Comparison of ENCODE assay signal across 1 cellular context in the genomic region with DNA sequence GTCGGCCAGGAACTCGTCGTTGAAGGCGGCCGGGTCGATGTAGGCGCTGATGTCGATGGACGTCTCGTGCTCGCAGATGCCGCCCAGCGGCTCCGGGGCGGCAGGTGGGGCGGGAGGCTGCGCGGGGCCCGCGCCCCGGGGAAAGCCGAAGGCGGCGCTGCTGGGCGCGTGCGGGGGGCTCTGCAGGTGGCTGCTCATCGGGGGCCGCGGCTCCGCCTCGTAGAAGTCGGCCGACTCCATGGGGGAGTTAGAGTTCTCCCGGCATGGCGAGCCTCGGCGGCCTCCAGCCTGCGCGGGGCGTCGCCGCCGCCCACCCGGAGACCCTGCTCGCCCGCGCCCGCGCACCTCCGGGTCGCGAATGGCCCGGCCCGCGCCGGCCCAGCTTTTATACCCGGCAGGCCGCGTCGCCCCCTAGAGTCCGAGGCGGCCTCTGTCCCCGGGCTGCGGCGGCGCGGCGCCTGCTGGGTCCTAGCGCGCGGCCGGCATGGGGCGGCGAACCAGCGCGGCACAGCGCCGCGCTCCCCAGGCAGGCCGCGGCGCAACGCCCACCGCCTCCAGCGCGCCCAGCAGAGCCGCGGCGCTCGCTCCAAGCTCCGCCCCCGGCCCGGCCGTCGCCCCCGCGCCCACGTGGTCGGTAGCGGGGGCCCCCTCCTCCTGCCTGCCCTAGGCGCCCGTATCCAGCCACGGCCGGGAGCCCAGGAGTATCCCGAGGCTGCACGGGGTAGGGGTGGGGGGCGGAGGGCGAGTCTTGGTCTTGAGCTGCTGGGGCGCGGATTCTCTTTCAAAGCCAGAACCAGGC.
TF ChIP-seq lines count a peak whose summit lies in the region.

Gene CEBPA (minus strand): TSS at position 360 of the 799 bp plus-strand sequence. CDS start 120 bp downstream, at position 240.

TF ChIP-seq in K562, 482 proteins besides CTCF, POLR2A, EP300 and RAD21 (continued from another document and continues in another):
- TF ChIP-seq, protein P1, sequence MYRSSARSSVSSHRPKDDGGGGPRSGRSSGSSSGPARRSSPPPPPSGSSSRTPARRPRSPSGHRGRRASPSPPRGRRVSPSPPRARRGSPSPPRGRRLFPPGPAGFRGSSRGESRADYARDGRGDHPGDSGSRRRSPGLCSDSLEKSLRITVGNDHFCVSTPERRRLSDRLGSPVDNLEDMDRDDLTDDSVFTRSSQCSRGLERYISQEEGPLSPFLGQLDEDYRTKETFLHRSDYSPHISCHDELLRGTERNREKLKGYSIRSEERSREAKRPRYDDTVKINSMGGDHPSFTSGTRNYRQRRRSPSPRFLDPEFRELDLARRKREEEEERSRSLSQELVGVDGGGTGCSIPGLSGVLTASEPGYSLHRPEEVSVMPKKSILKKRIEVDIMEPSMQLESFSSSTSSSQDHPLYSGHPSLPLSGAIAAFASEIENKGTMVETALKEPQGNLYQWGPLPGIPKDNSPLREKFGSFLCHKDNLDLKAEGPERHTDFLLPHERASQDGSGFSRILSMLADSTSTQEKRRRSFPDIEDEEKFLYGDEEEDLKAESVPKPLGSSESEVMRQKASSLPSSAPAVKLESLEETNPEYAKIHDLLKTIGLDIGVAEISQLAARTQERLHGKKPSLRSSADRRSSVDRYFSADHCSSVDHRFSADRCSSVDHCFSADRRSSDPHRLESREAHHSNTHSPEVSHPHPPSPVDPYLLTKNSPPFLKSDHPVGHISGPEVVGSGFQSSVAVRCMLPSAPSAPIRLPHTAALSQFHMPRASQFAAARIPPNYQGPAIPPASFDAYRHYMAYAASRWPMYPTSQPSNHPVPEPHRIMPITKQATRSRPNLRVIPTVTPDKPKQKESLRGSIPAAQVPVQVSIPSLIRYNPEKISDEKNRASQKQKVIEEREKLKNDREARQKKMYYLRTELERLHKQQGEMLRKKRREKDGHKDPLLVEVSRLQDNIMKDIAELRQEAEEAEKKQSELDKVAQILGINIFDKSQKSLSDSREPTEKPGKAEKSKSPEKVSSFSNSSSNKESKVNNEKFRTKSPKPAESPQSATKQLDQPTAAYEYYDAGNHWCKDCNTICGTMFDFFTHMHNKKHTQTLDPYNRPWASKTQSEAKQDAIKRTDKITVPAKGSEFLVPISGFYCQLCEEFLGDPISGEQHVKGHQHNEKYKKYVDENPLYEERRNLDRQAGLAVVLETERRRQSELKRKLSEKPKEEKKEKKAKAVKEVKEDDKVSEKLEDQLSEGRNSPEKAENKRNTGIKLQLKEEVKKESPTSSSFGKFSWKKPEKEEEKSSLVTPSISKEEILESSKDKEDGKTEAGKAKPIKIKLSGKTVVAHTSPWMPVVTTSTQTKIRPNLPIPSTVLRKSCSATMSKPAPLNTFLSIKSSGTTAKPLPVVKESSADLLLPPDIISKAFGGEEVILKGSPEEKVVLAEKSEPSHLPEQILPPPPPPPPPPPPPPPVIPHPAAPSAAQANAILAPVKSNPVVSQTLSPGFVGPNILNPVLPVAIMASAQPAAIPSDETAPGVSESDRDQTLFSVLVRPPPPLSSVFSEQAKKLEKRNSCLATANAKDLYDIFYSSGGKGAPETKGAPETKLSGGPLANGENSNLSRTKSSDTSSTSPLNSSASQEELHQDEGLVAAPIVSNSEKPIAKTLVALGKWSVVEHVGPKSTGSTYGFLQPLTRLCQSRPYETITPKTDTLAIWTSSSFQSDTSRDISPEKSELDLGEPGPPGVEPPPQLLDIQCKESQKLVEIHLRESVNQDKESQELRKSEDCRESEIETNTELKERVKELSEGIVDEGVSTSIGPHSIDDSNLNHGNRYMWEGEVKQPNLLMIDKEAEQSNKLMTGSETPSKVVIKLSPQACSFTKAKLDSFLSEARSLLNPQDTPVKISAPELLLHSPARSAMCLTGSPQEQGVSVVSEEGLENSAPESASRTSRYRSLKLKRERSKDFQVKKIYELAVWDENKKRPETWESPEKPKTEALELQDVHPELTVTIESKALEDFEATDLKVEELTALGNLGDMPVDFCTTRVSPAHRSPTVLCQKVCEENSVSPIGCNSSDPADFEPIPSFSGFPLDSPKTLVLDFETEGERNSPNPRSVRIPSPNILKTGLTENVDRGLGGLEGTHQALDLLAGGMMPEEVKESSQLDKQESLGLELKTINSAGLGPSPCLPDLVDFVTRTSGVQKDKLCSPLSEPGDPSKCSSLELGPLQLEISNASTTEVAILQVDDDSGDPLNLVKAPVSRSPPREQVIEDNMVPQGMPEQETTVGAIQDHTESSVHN (IDR thresholded peaks at IDR 0.05; ENCODE audit: borderline replicate concordance in 1 of 2, low read depth in 1 of 2) = no peak
- TF ChIP-seq PTBP1 (IDR thresholded peaks at IDR 0.05; ENCODE audit: low read depth, low read length) = no peak
- TF ChIP-seq PURB (CRISPR knock-in tag; IDR thresholded peaks at IDR 0.05; ENCODE audit: low read depth) = no peak
- no peak for TF ChIP-seq BDP1 (IDR thresholded peaks at IDR 0.05; ENCODE audit: insufficient read depth, insufficient read length)
- TF ChIP-seq KDM4B (IDR thresholded peaks at IDR 0.05; ENCODE audit: borderline replicate concordance in 2 of 2, low read depth in 1 of 2) = no peak
- no peak for TF ChIP-seq NR2F6 (CRISPR knock-in tag; IDR thresholded peaks at IDR 0.05)
- peak; percentile 79; the same call in 1 of the 2 replicates for TF ChIP-seq PHF8 (IDR thresholded peaks at IDR 0.05; ENCODE audit: borderline replicate concordance, low read length)
- no peak for TF ChIP-seq HIVEP1 (CRISPR knock-in tag; IDR thresholded peaks at IDR 0.05)
- TF ChIP-seq, protein P2, sequence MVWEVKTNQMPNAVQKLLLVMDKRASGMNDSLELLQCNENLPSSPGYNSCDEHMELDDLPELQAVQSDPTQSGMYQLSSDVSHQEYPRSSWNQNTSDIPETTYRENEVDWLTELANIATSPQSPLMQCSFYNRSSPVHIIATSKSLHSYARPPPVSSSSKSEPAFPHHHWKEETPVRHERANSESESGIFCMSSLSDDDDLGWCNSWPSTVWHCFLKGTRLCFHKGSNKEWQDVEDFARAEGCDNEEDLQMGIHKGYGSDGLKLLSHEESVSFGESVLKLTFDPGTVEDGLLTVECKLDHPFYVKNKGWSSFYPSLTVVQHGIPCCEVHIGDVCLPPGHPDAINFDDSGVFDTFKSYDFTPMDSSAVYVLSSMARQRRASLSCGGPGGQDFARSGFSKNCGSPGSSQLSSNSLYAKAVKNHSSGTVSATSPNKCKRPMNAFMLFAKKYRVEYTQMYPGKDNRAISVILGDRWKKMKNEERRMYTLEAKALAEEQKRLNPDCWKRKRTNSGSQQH (CRISPR knock-in tag; IDR thresholded peaks at IDR 0.05) = no peak
- TF ChIP-seq ZNF263 (CRISPR knock-in tag; IDR thresholded peaks at IDR 0.05; ENCODE audit: borderline replicate concordance) = no peak
- TF ChIP-seq MTA2 (IDR thresholded peaks at IDR 0.05; ENCODE audit: low read depth) = no peak
- no peak for TF ChIP-seq OTX1 (CRISPR knock-in tag; IDR thresholded peaks at IDR 0.05)
- no peak for TF ChIP-seq ZBTB1 (CRISPR knock-in tag; IDR thresholded peaks at IDR 0.05; ENCODE audit: borderline replicate concordance, low read depth)
- no peak for TF ChIP-seq SETDB1 (IDR thresholded peaks at IDR 0.05; ENCODE audit: low read length)
- no peak for TF ChIP-seq HOMEZ (CRISPR knock-in tag; IDR thresholded peaks at IDR 0.05)
- no peak for TF ChIP-seq TCF15 (CRISPR knock-in tag; IDR thresholded peaks at IDR 0.05)
- no peak for TF ChIP-seq DEAF1 (CRISPR knock-in tag; IDR thresholded peaks at IDR 0.05)
- TF ChIP-seq CTCFL (IDR thresholded peaks at IDR 0.05; ENCODE audit: borderline replicate concordance, insufficient read depth, low read depth, low read length, poor library complexity, severe bottlenecking) = peak; percentile 98
- no peak for TF ChIP-seq BCOR (IDR thresholded peaks at IDR 0.05)
- no peak for TF ChIP-seq ERF (CRISPR knock-in tag; IDR thresholded peaks at IDR 0.05)
- TF ChIP-seq EP400 (IDR thresholded peaks at IDR 0.05) = no peak
- TF ChIP-seq NR2C2 (CRISPR knock-in tag; IDR thresholded peaks at IDR 0.05) = no peak
- TF ChIP-seq NR2C2 (tag; IDR thresholded peaks at IDR 0.05) = no peak
- TF ChIP-seq KDM1A (IDR thresholded peaks at IDR 0.05) = no peak
- TF ChIP-seq CEBPG (CRISPR knock-in tag; IDR thresholded peaks at IDR 0.05) = no peak
- no peak for TF ChIP-seq CEBPG (tag; conservative IDR thresholded peaks at IDR 0.05 in 1 of 2, IDR thresholded peaks at IDR 0.05 in 1 of 2)
- no peak for TF ChIP-seq STAT5B (CRISPR knock-in tag; IDR thresholded peaks at IDR 0.05)
- TF ChIP-seq, protein P3, sequence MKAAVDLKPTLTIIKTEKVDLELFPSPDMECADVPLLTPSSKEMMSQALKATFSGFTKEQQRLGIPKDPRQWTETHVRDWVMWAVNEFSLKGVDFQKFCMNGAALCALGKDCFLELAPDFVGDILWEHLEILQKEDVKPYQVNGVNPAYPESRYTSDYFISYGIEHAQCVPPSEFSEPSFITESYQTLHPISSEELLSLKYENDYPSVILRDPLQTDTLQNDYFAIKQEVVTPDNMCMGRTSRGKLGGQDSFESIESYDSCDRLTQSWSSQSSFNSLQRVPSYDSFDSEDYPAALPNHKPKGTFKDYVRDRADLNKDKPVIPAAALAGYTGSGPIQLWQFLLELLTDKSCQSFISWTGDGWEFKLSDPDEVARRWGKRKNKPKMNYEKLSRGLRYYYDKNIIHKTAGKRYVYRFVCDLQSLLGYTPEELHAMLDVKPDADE (conservative IDR thresholded peaks at IDR 0.05; ENCODE audit: control insufficient read depth, low read depth, low read length) = peak; percentile 75
- TF ChIP-seq NCOA4 (IDR thresholded peaks at IDR 0.05; ENCODE audit: partially characterized antibody) = no peak
- TF ChIP-seq STAT5A (IDR thresholded peaks at IDR 0.05; ENCODE audit: borderline replicate concordance, low read length) = no peak
- TF ChIP-seq HMG20A (CRISPR knock-in tag; conservative IDR thresholded peaks at IDR 0.05) = no peak
- no peak for TF ChIP-seq NCOR1 (IDR thresholded peaks at IDR 0.05)
- no peak for TF ChIP-seq THAP12 (CRISPR knock-in tag; IDR thresholded peaks at IDR 0.05)
- no peak for TF ChIP-seq BACH1 (tag; IDR thresholded peaks at IDR 0.05)
- TF ChIP-seq, protein P4, sequence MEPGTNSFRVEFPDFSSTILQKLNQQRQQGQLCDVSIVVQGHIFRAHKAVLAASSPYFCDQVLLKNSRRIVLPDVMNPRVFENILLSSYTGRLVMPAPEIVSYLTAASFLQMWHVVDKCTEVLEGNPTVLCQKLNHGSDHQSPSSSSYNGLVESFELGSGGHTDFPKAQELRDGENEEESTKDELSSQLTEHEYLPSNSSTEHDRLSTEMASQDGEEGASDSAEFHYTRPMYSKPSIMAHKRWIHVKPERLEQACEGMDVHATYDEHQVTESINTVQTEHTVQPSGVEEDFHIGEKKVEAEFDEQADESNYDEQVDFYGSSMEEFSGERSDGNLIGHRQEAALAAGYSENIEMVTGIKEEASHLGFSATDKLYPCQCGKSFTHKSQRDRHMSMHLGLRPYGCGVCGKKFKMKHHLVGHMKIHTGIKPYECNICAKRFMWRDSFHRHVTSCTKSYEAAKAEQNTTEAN (CRISPR knock-in tag; IDR thresholded peaks at IDR 0.05) = no peak
- TF ChIP-seq MAZ (CRISPR knock-in tag; conservative IDR thresholded peaks at IDR 0.05 in 1 of 2, IDR thresholded peaks at IDR 0.05 in 1 of 2) = peak in 1 of 2 experiments; percentile 53; a peak in 2 of 4 replicates
- no peak for TF ChIP-seq MECOM (CRISPR knock-in tag; IDR thresholded peaks at IDR 0.05)
- no peak for TF ChIP-seq ETV5 (CRISPR knock-in tag; IDR thresholded peaks at IDR 0.05; ENCODE audit: low read depth)
